Comparison of ENCODE assay signal across 23 cellular contexts in genomic region chr10:87979847-87980246, GRCh38.
A peak's percentile ranks its signal among the peaks of the same experiment; 100 is the strongest.
DNase-seq lines count a peak whose midpoint lies in the region; FAIRE-seq and TF ChIP-seq lines count a peak whose summit lies in the region.
"Had no signal": no experiment of that assay in that cellular context is flagged by ENCODE, and none has a peak within 500 bp of the region (broad histone marks: within the 10 kb centered on the region; RNA-seq: fewer than 3 reads in every experiment).

No MANE protein-coding gene starts in this region.

- no peaks in the 10 kb centered on the region for H3K9me2 ChIP-seq in Karpas-422 (replicated peaks; ENCODE audit: insufficient read depth, low read length)

- H4K20me1 ChIP-seq in Karpas-422 (ENCODE audit: insufficient read depth, low read depth, low read length) (no peaks in the 10 kb centered on the region), osteoblast (ENCODE audit: insufficient read depth, low read length) (no peaks in the 10 kb centered on the region)
- H4K20me1 ChIP-seq: BLaER1 treated with 17β-estradiol and CSF1 and Interleukin-3, amounts not matched to agents 10 nM and 100 nM had no signal

- H3K27me3 ChIP-seq in Karpas-422 (ENCODE audit: low read length) (no peaks in the 10 kb centered on the region), bronchial epithelial cell (ENCODE audit: control insufficient read depth, insufficient read depth, low read length) (no peaks in the 10 kb centered on the region), osteoblast (ENCODE audit: insufficient read depth, low read length) (no peaks in the 10 kb centered on the region)
- H3K27me3 ChIP-seq: BE2C; BLaER1 treated with 17β-estradiol and CSF1 and Interleukin-3, amounts not matched to agents 10 nM and 100 nM had no signal

- H3K79me2 ChIP-seq in Karpas-422 (ENCODE audit: low read length) (no peaks in the 10 kb centered on the region), osteoblast (ENCODE audit: insufficient read depth, low read length) (no peaks in the 10 kb centered on the region)

- H3K9ac ChIP-seq in Karpas-422 (ENCODE audit: low read length), result no peak overlapping the region
- no peak overlapping the region for H3K9ac ChIP-seq in kidney (ENCODE audit: low read length in 2 of 2)
- H3K9ac ChIP-seq: BLaER1 treated with 17β-estradiol and CSF1 and Interleukin-3, amounts not matched to agents 10 nM and 100 nM; GM23248 had no signal

- DNase-seq in GM12891 (ENCODE audit: insufficient read length, low spot score), result no peak
- DNase-seq in Karpas-422, result peak; percentile 34
- DNase-seq in bronchial epithelial cell (ENCODE audit: low read depth), result peak; percentile 7
- peak; percentile 13 for DNase-seq in osteoblast (ENCODE audit: insufficient read length, low spot score, missing footprints)
- no peak for DNase-seq in posterior cingulate gyrus
- DNase-seq in NCI-H146 (lab: John Stamatoyannopoulos, UW), result no peak
- DNase-seq in kidney, result no peak
- DNase-seq: 8988T; ACHN; AML-193; BE2C; CD4-positive, alpha-beta T cell; CD8-positive, alpha-beta memory T cell; DMS 273 treated with DMSO at 0.1 percent for 48 hours; DMS79; EL; GDM1; GM23248; H9 had no signal

- H2AFZ ChIP-seq in Karpas-422 (ENCODE audit: low read length), result no peak overlapping the region
- no peak overlapping the region for H2AFZ ChIP-seq in osteoblast (ENCODE audit: low read length)
- H2AFZ ChIP-seq: GM23248 had no signal

- H3K36me3 ChIP-seq in Karpas-422 (ENCODE audit: insufficient read depth, low read length), result no peaks in the 10 kb centered on the region
- no peaks in the 10 kb centered on the region for H3K36me3 ChIP-seq in bronchial epithelial cell (ENCODE audit: control insufficient read depth, insufficient read depth, low read length)
- no peaks in the 10 kb centered on the region for H3K36me3 ChIP-seq in osteoblast (ENCODE audit: insufficient read depth, low read length)
- no peaks in the 10 kb centered on the region for H3K36me3 ChIP-seq in kidney (ENCODE audit: control insufficient read depth in 1 of 2, insufficient read depth in 2 of 2, low read length in 2 of 2)
- H3K36me3 ChIP-seq: BE2C; BLaER1 treated with 17β-estradiol and CSF1 and Interleukin-3, amounts not matched to agents 10 nM and 100 nM had no signal

- no peak for TF ChIP-seq POLR2A in GM12891 (IDR thresholded peaks at IDR 0.05; ENCODE audit: low read depth, low read length)

- H3K9me3 ChIP-seq in Karpas-422 (ENCODE audit: low read length) (no peaks in the 10 kb centered on the region), osteoblast (ENCODE audit: low read depth, low read length) (no peaks in the 10 kb centered on the region), kidney (ENCODE audit: control insufficient read depth in 1 of 2, low read length in 2 of 2) (no peaks in the 10 kb centered on the region)
- H3K9me3 ChIP-seq: A549; BE2C; BLaER1 treated with 17β-estradiol and CSF1 and Interleukin-3, amounts not matched to agents 10 nM and 100 nM had no signal

- H3K27ac ChIP-seq in Karpas-422 (ENCODE audit: low read length) (peak overlapping the region; percentile 49), osteoblast (ENCODE audit: low read depth, low read length) (no peak overlapping the region), kidney (ENCODE audit: low read depth in 2 of 2, low read length in 2 of 2) (no peak overlapping the region)
- H3K27ac ChIP-seq: A549; BLaER1 treated with 17β-estradiol and CSF1 and Interleukin-3, amounts not matched to agents 10 nM and 100 nM; GM23248 had no signal

- no peak for TF ChIP-seq CTCF in bronchial epithelial cell (IDR thresholded peaks at IDR 0.05; ENCODE audit: insufficient read depth, low read length, severe bottlenecking)
- no peak for TF ChIP-seq CTCF in osteoblast (IDR thresholded peaks at IDR 0.05; ENCODE audit: extremely low read depth, low read depth, low read length)
- TF ChIP-seq CTCF in kidney (IDR thresholded peaks at IDR 0.05; ENCODE audit: borderline replicate concordance, extremely low read depth, insufficient read depth), result no peak

- peak; percentile 77 for FAIRE-seq in GM12891 (lab: Jason Lieb, UNC)
- FAIRE-seq in bronchial epithelial cell (lab: Jason Lieb, UNC), result no peak
- FAIRE-seq in kidney (lab: Jason Lieb, UNC), result no peak
- FAIRE-seq: A549, D721Med, GM12878 had no signal

- intact Hi-C loops in posterior cingulate gyrus (cut with DNase I) (no loop called here), kidney (cut with DNase I) (no loop called here)

- H3K4me2 ChIP-seq in Karpas-422 (ENCODE audit: low read depth, low read length, poor library complexity, severe bottlenecking) (no peak overlapping the region), osteoblast (ENCODE audit: insufficient read depth, low read length) (no peak overlapping the region)
- H3K4me2 ChIP-seq: A549; BLaER1 treated with 17β-estradiol and CSF1 and Interleukin-3, amounts not matched to agents 10 nM and 100 nM had no signal

- H3K4me1 ChIP-seq in Karpas-422 (ENCODE audit: low read length) (peaks cover 16% of the 10 kb centered on the region), osteoblast (ENCODE audit: insufficient read depth, low read length) (no peaks in the 10 kb centered on the region), kidney (ENCODE audit: control insufficient read depth in 1 of 2, insufficient read depth in 1 of 2, low read depth in 1 of 2, low read length in 2 of 2) (no peaks in the 10 kb centered on the region)
- H3K4me1 ChIP-seq: A549; BE2C; BLaER1 treated with 17β-estradiol and CSF1 and Interleukin-3, amounts not matched to agents 10 nM and 100 nM had no signal

- H3K4me3 ChIP-seq in Karpas-422 (ENCODE audit: low read length) (no peak overlapping the region), bronchial epithelial cell (ENCODE audit: low read depth, low read length) (no peak overlapping the region), osteoblast (ENCODE audit: insufficient read depth, low read length) (no peak overlapping the region), kidney (ENCODE audit: low read length in 2 of 2) (no peak overlapping the region)
- H3K4me3 ChIP-seq: A549; BLaER1 treated with 17β-estradiol and CSF1 and Interleukin-3, amounts not matched to agents 10 nM and 100 nM; GM12878; GM23248 had no signal

TF ChIP-seq in GM12891, 5 proteins besides CTCF, POLR2A, EP300 and RAD21:
- TF ChIP-seq TAF1 (IDR thresholded peaks at IDR 0.05; ENCODE audit: low read depth, low read length), result no peak
- TF ChIP-seq PAX5 (IDR thresholded peaks at IDR 0.05; ENCODE audit: insufficient read depth, low read length, severe bottlenecking), result no peak
- no peak for TF ChIP-seq POU2F2 (IDR thresholded peaks at IDR 0.05; ENCODE audit: low read depth, low read length)
- TF ChIP-seq SPI1 (IDR thresholded peaks at IDR 0.05; ENCODE audit: low read depth, low read length), result no peak
- TF ChIP-seq POLR2AphosphoS5 (IDR thresholded peaks at IDR 0.05; ENCODE audit: low read depth, low read length), result no peak

Comparison
In these comparisons a context has a peak if more than half of its experiments do, and no peak if none do; other contexts are left out.
1. DNase-seq: peak in Karpas-422 (single experiment), bronchial epithelial cell (single experiment) and osteoblast (single experiment); none in GM12891 (single experiment), posterior cingulate gyrus (0 of 10), NCI-H146 (single experiment) and kidney (single experiment).